In the genomic region with DNA sequence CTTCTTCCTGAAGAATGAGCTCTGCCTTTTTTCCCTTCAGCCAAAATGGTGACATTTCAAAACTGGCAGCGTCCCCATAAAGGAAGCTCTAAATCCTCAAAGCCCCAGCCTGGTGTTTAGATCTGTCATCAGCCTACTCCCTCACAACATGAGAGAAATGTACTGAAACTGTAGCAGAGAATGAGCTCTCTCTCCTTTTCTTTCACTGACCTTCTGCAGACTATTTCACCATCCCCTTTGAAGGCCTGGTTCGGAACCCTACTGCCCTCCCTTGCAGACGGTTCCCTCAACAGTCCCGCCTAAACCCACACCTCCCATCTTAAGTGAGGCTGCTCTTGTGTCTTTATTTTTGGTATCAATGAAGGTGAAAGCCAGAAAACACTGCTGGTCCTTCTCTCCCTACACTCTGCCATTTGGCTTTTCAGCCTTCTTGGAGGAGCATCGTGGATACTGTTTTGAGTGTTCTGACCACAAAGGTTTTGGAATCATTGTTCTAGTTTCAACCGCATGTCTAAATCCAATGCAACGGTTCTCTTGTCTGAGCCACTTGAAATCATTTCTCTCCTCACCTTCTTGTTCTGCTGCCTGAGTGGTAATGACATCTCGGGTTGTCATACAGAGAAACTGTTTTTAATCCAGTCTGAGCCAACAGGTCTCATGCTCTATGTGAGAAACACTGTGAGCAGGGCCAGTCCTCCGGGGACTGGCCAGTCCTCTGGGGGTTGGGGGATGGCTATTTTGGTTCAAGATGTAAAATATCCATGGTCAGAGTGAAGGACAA, we compare ENCODE assay signal across 12 cellular contexts. TPM values are rescaled to one million over a fixed set of nuclear protein-coding genes. Genes with fewer than 3 reads are reported as not detected.
DNase-seq lines count a peak whose midpoint lies in the region; ATAC-seq and TF ChIP-seq lines count a peak whose summit lies in the region.
"Had no signal": no experiment of that assay in that cellular context is flagged by ENCODE, and none has a peak within 500 bp of the region (broad histone marks: within the 10 kb centered on the region; RNA-seq: fewer than 3 reads in every experiment).

No MANE protein-coding gene starts in this region.

- no peak for DNase-seq in activated CD4-positive, CD25-positive, alpha-beta regulatory T cell treated with anti-CD3 and anti-CD28 coated beads, Interleukin-2, amount 50 U/mL, for 72 hours
- DNase-seq in NCI-H187 treated with DMSO at 0.1 percent for 48 hours (lab: John Stamatoyannopoulos, UW), result peak; percentile 6
- no peak for DNase-seq in naive thymus-derived CD8-positive, alpha-beta T cell
- no peak for DNase-seq in COLO829 (ENCODE audit: low spot score)
- no peak for DNase-seq in CD1c-positive myeloid dendritic cell (ENCODE audit: extremely low spot score)
- DNase-seq: OCI-M1, spleen had no signal

- H3K4me1 Mint-ChIP-seq in naive thymus-derived CD8-positive, alpha-beta T cell, result peaks cover 53 to 88% (median 84%) of the 10 kb centered on the region in 4 donors

- no peaks in the 10 kb centered on the region for H3K27me3 Mint-ChIP-seq in naive thymus-derived CD8-positive, alpha-beta T cell

- no peaks in the 10 kb centered on the region for H3K9me3 ChIP-seq in gastroesophageal sphincter
- H3K9me3 ChIP-seq: spleen had no signal

- H3K4me3 Mint-ChIP-seq in naive thymus-derived CD8-positive, alpha-beta T cell, result peak overlapping the region in 9 of 10 donors; percentile 27 to 77 (median 46)

- TF ChIP-seq POLR2A in gastroesophageal sphincter (IDR thresholded peaks at IDR 0.05), result no peak

- no peaks in the 10 kb centered on the region for H3K27me3 ChIP-seq in gastroesophageal sphincter
- H3K27me3 ChIP-seq: spleen had no signal

- H3K36me3 ChIP-seq in gastroesophageal sphincter, result no peaks in the 10 kb centered on the region

- peaks cover 0 to 9% (median 0%) of the 10 kb centered on the region in 3 donors for H3K4me1 ChIP-seq in gastroesophageal sphincter

- no peak overlapping the region for H3K27ac ChIP-seq in gastroesophageal sphincter
- H3K27ac ChIP-seq: 22Rv1 had no signal

- H3K36me3 Mint-ChIP-seq in naive thymus-derived CD8-positive, alpha-beta T cell, result peaks cover 28 to 93% (median 70%) of the 10 kb centered on the region in 3 donors

- ATAC-seq in activated CD4-positive, CD25-positive, alpha-beta regulatory T cell treated with anti-CD3 and anti-CD28 coated beads, Interleukin-2, amount 50 U/mL, for 24 hours, result peak; percentile 59 to 61
- ATAC-seq in HG02610 (IDR thresholded peaks at IDR 0.05; ENCODE audit: unreplicated experiment) (peak; percentile 84), gastroesophageal sphincter (no peak)
- ATAC-seq in naive thymus-derived CD8-positive, alpha-beta T cell, result no peak

- no peak overlapping the region for H3K4me3 ChIP-seq in gastroesophageal sphincter
- H3K4me3 ChIP-seq: spleen had no signal

- no peaks in the 10 kb centered on the region for H3K9me3 Mint-ChIP-seq in naive thymus-derived CD8-positive, alpha-beta T cell

- TF ChIP-seq EP300 in gastroesophageal sphincter (IDR thresholded peaks at IDR 0.05), result no peak

- peak overlapping the region; percentile 81 to 98 (median 90) for H3K27ac Mint-ChIP-seq in naive thymus-derived CD8-positive, alpha-beta T cell

- no peak for TF ChIP-seq CTCF in gastroesophageal sphincter (IDR thresholded peaks at IDR 0.05)

- WGBS in gastroesophageal sphincter (ENCODE audit: low coverage in 1 of 2), 2 donors, result 55 to 73% methylated on average over 2 to 8 of the region's 9 CpGs

- POLR2A ChIA-PET in naive thymus-derived CD8-positive, alpha-beta T cell (lab: Charles Lee), result interaction anchor here (0.6 to 35.8 kb wide), 6 partner anchors 14 to 255 kb away, joined by 7 to 990 read pairs (median 12); a partner anchor contains a TSS

RNA-seq across cellular contexts. Expression of a gene that starts 39.0 kb away (rescaled TPM):
- 100 to 1,000 TPM; 477 to 490 TPM for total RNA-seq in naive thymus-derived CD8-positive, alpha-beta T cell
- polyA plus RNA-seq in naive thymus-derived CD8-positive, alpha-beta T cell, result 100 to 1,000 TPM; 109 to 231 (median 148) TPM
- total RNA-seq in gastroesophageal sphincter, result 1 to 10 TPM in 3 of 4 donors, under 1 TPM in 1; 0.52 to 3.1 (median 1.8) TPM

RNA-seq across cellular contexts. Expression of a gene that starts 46.2 kb away (rescaled TPM):
- total RNA-seq in naive thymus-derived CD8-positive, alpha-beta T cell, result 100 to 1,000 TPM; 395 to 412 TPM
- 100 to 1,000 TPM; 417 to 668 (median 506) TPM for polyA plus RNA-seq in naive thymus-derived CD8-positive, alpha-beta T cell
- 10 to 100 TPM; 13.7 to 50.6 (median 23.1) TPM for total RNA-seq in gastroesophageal sphincter

RNA-seq across cellular contexts. Expression of a gene that starts 53.6 kb away (rescaled TPM):
- total RNA-seq in naive thymus-derived CD8-positive, alpha-beta T cell, result not detected
- polyA plus RNA-seq in naive thymus-derived CD8-positive, alpha-beta T cell, result not detected
- total RNA-seq in gastroesophageal sphincter, result not detected
- total RNA-seq: spleen had no signal
- polyA plus RNA-seq: adipose tissue, spleen had no signal

Comparison
In these comparisons a context has a peak if more than half of its experiments do, and no peak if none do; other contexts are left out.
1. ATAC-seq: peak in activated CD4-positive, CD25-positive, alpha-beta regulatory T cell treated with anti-CD3 and anti-CD28 coated beads, Interleukin-2, amount 50 U/mL, for 24 hours (2 of 2) and HG02610 (single experiment); none in naive thymus-derived CD8-positive, alpha-beta T cell (0 of 2) and gastroesophageal sphincter (single experiment).
2. RNA of a gene that starts 39.0 kb away (total RNA-seq): 477 to 490 TPM in naive thymus-derived CD8-positive, alpha-beta T cell; 0.52 to 3.1 TPM in gastroesophageal sphincter; every median in the first group is over 100 times any median in the second.
3. RNA of a gene that starts 46.2 kb away (total RNA-seq): 395 to 412 TPM in naive thymus-derived CD8-positive, alpha-beta T cell; 13.7 to 50.6 TPM in gastroesophageal sphincter; every median in the first group is over 4 times any median in the second.